8 cellular contexts compared by ENCODE assay signal in genomic region chr7:74206589-74207120, GRCh38.
A peak's percentile ranks its signal among the peaks of the same experiment; 100 is the strongest.
DNase-seq lines count a peak whose midpoint lies in the region; ATAC-seq lines count a peak whose summit lies in the region.

No MANE protein-coding gene starts in this region.

- ATAC-seq in GM21723 (IDR thresholded peaks at IDR 0.05; ENCODE audit: unreplicated experiment) = peak; percentile 32
- ATAC-seq in HG03139 (IDR thresholded peaks at IDR 0.05; ENCODE audit: unreplicated experiment) = no peak

- DNase-seq in C1 segment of cervical spinal cord (lab: John Stamatoyannopoulos, UW) (peak in 12 of 14 donors; percentile 40 to 86 (median 67)), NCI-H2171 (lab: John Stamatoyannopoulos, UW) (peak; percentile 29), kidney glomerular epithelial cell (lab: John Stamatoyannopoulos, UW) (peak; percentile 70)
- DNase-seq in activated CD4-positive, alpha-beta T cell treated with anti-CD3 and anti-CD28 coated beads for 1 hour = peak; percentile 66
- DNase-seq in central memory CD4-positive, alpha-beta T cell = peak; percentile 63
- peak; percentile 78 to 81 for DNase-seq in stimulated activated CD4-positive, alpha-beta T cell treated with anti-CD3 and anti-CD28 coated beads, Interleukin-1b, Interleukin-23, amount 100 ng/mL, for 4 hours (ENCODE audit: low read depth in 2 of 2)

Comparison
In these comparisons a context has a peak if more than half of its experiments do, and no peak if none do; other contexts are left out.
1. DNase-seq: peak in every context shown above with its lines; median percentile 80 in stimulated activated CD4-positive, alpha-beta T cell treated with anti-CD3 and anti-CD28 coated beads, Interleukin-1b, Interleukin-23, amount 100 ng/mL, for 4 hours; 70 in kidney glomerular epithelial cell; 67 in C1 segment of cervical spinal cord; 66 in activated CD4-positive, alpha-beta T cell treated with anti-CD3 and anti-CD28 coated beads for 1 hour; 63 in central memory CD4-positive, alpha-beta T cell; 29 in NCI-H2171.